ENCODE assay signal across 9 cellular contexts in genomic region chr11:109424893-109425292, GRCh38. TPM values are rescaled to one million over a fixed set of nuclear protein-coding genes. Genes with fewer than 3 reads are reported as not detected.
A peak's percentile ranks its signal among the peaks of the same experiment; 100 is the strongest.
DNase-seq lines count a peak whose midpoint lies in the region; TF ChIP-seq lines count a peak whose summit lies in the region.
"Had no signal": no experiment of that assay in that cellular context is flagged by ENCODE, and none has a peak within 500 bp of the region (broad histone marks: within the 10 kb centered on the region; RNA-seq: fewer than 3 reads in every experiment).

No MANE protein-coding gene starts in this region.

- H3K27ac ChIP-seq in colonic mucosa (no peak overlapping the region), osteoblast (ENCODE audit: low read depth, low read length) (no peak overlapping the region)

- peaks cover 4% of the 10 kb centered on the region for H3K27me3 ChIP-seq in colonic mucosa
- H3K27me3 ChIP-seq in osteoblast (ENCODE audit: insufficient read depth, low read length) = peaks cover 6% of the 10 kb centered on the region

- intact Hi-C loops in colonic mucosa (cut with DNase I) = no loop called here

- peak overlapping the region; percentile 94 for H3K4me2 ChIP-seq in osteoblast (ENCODE audit: insufficient read depth, low read length)

- H2AFZ ChIP-seq in osteoblast (ENCODE audit: low read length) = no peak overlapping the region

- no peaks in the 10 kb centered on the region for H4K20me1 ChIP-seq in osteoblast (ENCODE audit: insufficient read depth, low read length)

- H3K9me3 ChIP-seq in colonic mucosa = no peaks in the 10 kb centered on the region
- no peaks in the 10 kb centered on the region for H3K9me3 ChIP-seq in osteoblast (ENCODE audit: low read depth, low read length)

- no peak overlapping the region for H3K4me3 ChIP-seq in colonic mucosa
- H3K4me3 ChIP-seq in osteoblast (ENCODE audit: insufficient read depth, low read length) = no peak overlapping the region

- H3K9ac ChIP-seq in colonic mucosa (ENCODE audit: low read depth in 2 of 2, low read length in 2 of 2) = no peak overlapping the region

- H3K79me2 ChIP-seq in osteoblast (ENCODE audit: insufficient read depth, low read length) = no peaks in the 10 kb centered on the region

- no peaks in the 10 kb centered on the region for H3K36me3 ChIP-seq in colonic mucosa
- no peaks in the 10 kb centered on the region for H3K36me3 ChIP-seq in osteoblast (ENCODE audit: insufficient read depth, low read length)

- TF ChIP-seq CTCF in GM20000 (IDR thresholded peaks at IDR 0.05; ENCODE audit: extremely low read depth, missing control alignments) (no peak), colonic mucosa (IDR thresholded peaks at IDR 0.05) (no peak), osteoblast (IDR thresholded peaks at IDR 0.05; ENCODE audit: extremely low read depth, low read depth, low read length) (no peak)

- DNase-seq in GM20000 (ENCODE audit: low spot score) (peak; percentile 19), NAMALWA (ENCODE audit: low spot score) (peak; percentile 8), colonic mucosa (peak; percentile 27), osteoblast (ENCODE audit: insufficient read length, low spot score, missing footprints) (no peak), HPDE6-E6E7 (ENCODE audit: extremely low spot score) (no peak), OCI-M2 (lab: John Stamatoyannopoulos, UW; ENCODE audit: unreplicated experiment) (no peak), NCI-H524 (lab: John Stamatoyannopoulos, UW) (no peak)
- DNase-seq: naive B cell, NCI-H1417 treated with DMSO at 0.1 percent for 48 hours had no signal

- H3K4me1 ChIP-seq in colonic mucosa = no peaks in the 10 kb centered on the region
- H3K4me1 ChIP-seq in osteoblast (ENCODE audit: insufficient read depth, low read length) = peaks cover 10% of the 10 kb centered on the region

RNA-seq across cellular contexts. Expression of gene C11orf87, which starts 2.9 kb away (rescaled TPM):
- total RNA-seq in colonic mucosa = not detected
- total RNA-seq in osteoblast = 4.3 and 4.7 TPM in 2 replicates

Comparison
In these comparisons a context has a peak if more than half of its experiments do, and no peak if none do; other contexts are left out.
1. DNase-seq: peak in GM20000 (single experiment), NAMALWA (single experiment) and colonic mucosa (single experiment); none in osteoblast (single experiment), HPDE6-E6E7 (single experiment), OCI-M2 (single experiment) and NCI-H524 (0 of 2).